In the genomic region with DNA sequence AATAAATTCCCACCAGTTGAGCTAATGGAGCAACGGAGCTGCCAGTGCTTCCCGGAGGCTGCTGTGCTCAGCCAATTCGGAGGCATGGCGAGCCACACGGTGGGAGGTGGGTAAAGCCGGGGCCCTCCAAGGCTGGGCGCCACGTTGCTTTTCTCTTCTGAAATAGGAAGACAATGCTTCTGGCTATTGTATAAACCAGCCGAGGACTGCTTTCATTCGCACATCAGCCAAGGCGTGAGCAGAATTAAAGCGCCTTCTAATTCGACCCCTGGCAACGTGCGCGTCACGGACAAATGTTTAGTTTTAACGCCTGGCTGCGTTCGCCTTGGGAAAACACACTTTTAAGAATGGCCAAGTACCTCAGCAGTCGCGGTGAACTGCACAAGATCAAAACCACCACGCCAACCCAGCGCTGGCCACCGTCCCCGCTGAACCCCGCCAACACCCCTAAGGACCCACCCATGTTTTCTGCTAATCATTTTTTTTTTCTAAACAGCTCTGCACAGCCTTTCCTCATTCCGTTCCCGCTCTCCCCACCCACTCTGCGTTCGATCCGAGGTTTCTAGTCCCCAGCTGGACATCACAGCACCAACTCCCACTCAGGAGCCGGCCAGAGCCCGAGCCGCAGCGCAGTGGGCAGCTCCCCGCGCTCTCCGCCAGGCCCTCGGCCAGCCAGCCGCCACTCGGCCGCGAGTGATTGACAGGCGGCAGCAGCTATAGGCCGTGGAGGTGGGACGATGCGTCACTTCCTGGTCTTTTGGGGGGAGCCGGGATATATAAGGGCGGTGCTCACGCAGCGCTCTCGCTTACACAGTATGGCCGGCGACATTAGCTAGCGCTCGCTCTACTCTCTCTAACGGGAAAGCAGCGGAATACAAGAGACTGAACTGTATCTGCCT, we compare ENCODE assay signal across 8 cellular contexts. TPM values are rescaled to one million over a fixed set of nuclear protein-coding genes. Genes with fewer than 3 reads are reported as not detected.
DNase-seq lines count a peak whose midpoint lies in the region; ATAC-seq, FAIRE-seq and TF ChIP-seq lines count a peak whose summit lies in the region.

Gene AMD1, plus strand, starts transcription at position 805 of the 899 bp plus-strand sequence. CDS start 321 bp downstream, outside the sequence.

- peaks cover 0 to 4% (median 0%) of the 10 kb centered on the region in 4 experiments; a peak in 3 of 7 replicates for H3K4me1 ChIP-seq in H1 (replicated peaks in 1 of 4; ENCODE audit: control insufficient read depth in 3 of 4, insufficient read depth in 4 of 4, low read length in 3 of 4)
- H3K4me1 ChIP-seq in mesenchymal stem cell (ENCODE audit: control insufficient read depth, insufficient read depth, low read depth, low read length) = peaks cover 3% of the 10 kb centered on the region

- H3K79me1 ChIP-seq in H1 (ENCODE audit: low read depth, low read length) (no peaks in the 10 kb centered on the region), mesenchymal stem cell (replicated peaks; ENCODE audit: low read length, poor library complexity, severe bottlenecking) (peaks cover 4% of the 10 kb centered on the region)

- no peak for TF ChIP-seq RAD21 in H1 (IDR thresholded peaks at IDR 0.05 in 1 of 2, conservative IDR thresholded peaks at IDR 0.05 in 1 of 2; ENCODE audit: low read depth in 2 of 2, low read length in 2 of 2)

- no peaks in the 10 kb centered on the region; a peak in 1 of 4 replicates for H3K9me3 ChIP-seq in H1 (ENCODE audit: insufficient read depth in 2 of 2, low read depth in 1 of 2, low read length in 1 of 2)
- no peaks in the 10 kb centered on the region for H3K9me3 ChIP-seq in mesenchymal stem cell (ENCODE audit: control insufficient read depth, low read length)

- POLR2A ChIA-PET in H1 (lab: Charles Lee; ENCODE audit: partially characterized antibody) = interaction anchor here (0.6 to 8.7 kb wide), 67 partner anchors 10 to 1778 kb away, joined by 3 to 344 read pairs (median 4); partner anchors contain the start of genes CDK19, CEP57L1, GTF3C6 and RPF2

- H2BK120ac ChIP-seq in H1 (replicated peaks; ENCODE audit: low read depth, low read length) (no peak within 1 kb of the TSS), mesenchymal stem cell (ENCODE audit: low read depth, low read length) (peak within 1 kb of the TSS; percentile 21)

- DNase-seq in COLO829 (ENCODE audit: low spot score) = peak; percentile 97
- DNase-seq in HTR-8/SVneo (ENCODE audit: insufficient read length, low spot score) = peak; percentile 97
- peak; percentile 94 for DNase-seq in NOMO-1 treated with dmso at 0.1 percent for 144 hours (lab: John Stamatoyannopoulos, UW; ENCODE audit: unreplicated experiment)
- DNase-seq in activated CD8-positive, alpha-beta memory T cell treated with anti-CD3 and anti-CD28 coated beads for 48 hours (ENCODE audit: low read depth in 2 of 3, low spot score in 2 of 3) = peak; percentile 73 to 85 (median 82)
- peak; percentile 87 to 93 for DNase-seq in H1 (ENCODE audit: low read depth in 1 of 2, low spot score in 2 of 2)
- DNase-seq in mesenchymal stem cell = peak; percentile 98
- DNase-seq in stimulated activated CD8-positive, alpha-beta memory T cell treated with anti-CD3 and anti-CD28 coated beads, Interleukin-12 subunit alpha, Interleukin-12 subunit beta, amount 100 ng/mL, for 4 hours (ENCODE audit: low read depth) = peak; percentile 88

- H4K8ac ChIP-seq in H1 (ENCODE audit: extremely low read depth, insufficient read depth, low read length) (peak within 1 kb of the TSS; percentile 97; the same call in 1 of the 2 replicates), mesenchymal stem cell (ENCODE audit: low read length) (peak within 1 kb of the TSS; percentile 8)

- H3K36me3 ChIP-seq in H1 (ENCODE audit: control insufficient read depth in 2 of 4, insufficient read depth in 4 of 4, low read length in 3 of 4) (no peaks in the 10 kb centered on the region), mesenchymal stem cell (ENCODE audit: control insufficient read depth in 1 of 2, insufficient read depth in 2 of 2, low read depth in 1 of 2, low read length in 2 of 2) (no peaks in the 10 kb centered on the region)

- H2BK12ac ChIP-seq in H1 (ENCODE audit: low read depth, low read length) (peak within 1 kb of the TSS; percentile 93), mesenchymal stem cell (ENCODE audit: low read length in 2 of 2) (no peak within 1 kb of the TSS)

- H3K27ac ChIP-seq in H1 (ENCODE audit: low read depth, low read length) = peak within 1 kb of the TSS; percentile 91
- peak within 1 kb of the TSS; percentile 93 for H3K27ac ChIP-seq in mesenchymal stem cell (ENCODE audit: low read length, poor library complexity, severe bottlenecking)

- no peak within 1 kb of the TSS for H4K91ac ChIP-seq in H1 (replicated peaks; ENCODE audit: insufficient read length, low read length)
- H4K91ac ChIP-seq in mesenchymal stem cell (ENCODE audit: low read length) = peak within 1 kb of the TSS; percentile 65

- no peaks in the 10 kb centered on the region for H3K27me3 ChIP-seq in H1 (replicated peaks in 1 of 4; ENCODE audit: control insufficient read depth in 3 of 4, extremely low read depth in 1 of 4, insufficient read depth in 3 of 4, low read length in 3 of 4)
- no peaks in the 10 kb centered on the region for H3K27me3 ChIP-seq in mesenchymal stem cell (ENCODE audit: control insufficient read depth in 1 of 2, insufficient read depth in 1 of 2, low read length in 2 of 2)

- H3K4me2 ChIP-seq in H1 (ENCODE audit: insufficient read depth in 1 of 2, low read depth in 2 of 2, low read length in 2 of 2) (peak within 1 kb of the TSS; percentile 80 to 87), mesenchymal stem cell (ENCODE audit: low read length, poor library complexity, severe bottlenecking) (peak within 1 kb of the TSS; percentile 68)

- H3K14ac ChIP-seq in H1 (ENCODE audit: insufficient read length) (peak within 1 kb of the TSS; percentile 25), mesenchymal stem cell (ENCODE audit: low read length in 2 of 2) (peak within 1 kb of the TSS in 1 of 2 experiments; percentile 73)

- H2BK20ac ChIP-seq in H1 (ENCODE audit: low read length) = no peak within 1 kb of the TSS

- peaks cover 17 to 23% of the 10 kb centered on the region in 2 experiments for H4K20me1 ChIP-seq in H1 (replicated peaks in 1 of 2; ENCODE audit: control insufficient read depth in 1 of 2, insufficient read depth in 2 of 2, low read length in 2 of 2)

- H3K23me2 ChIP-seq in H1 (ENCODE audit: low read depth, low read length) = peaks cover 16% of the 10 kb centered on the region

- H3K4ac ChIP-seq in H1 (replicated peaks; ENCODE audit: insufficient read length, low read depth, low read length) (no peak within 1 kb of the TSS), mesenchymal stem cell (ENCODE audit: low read depth in 1 of 2, low read length in 2 of 2) (peak within 1 kb of the TSS in 1 of 2 experiments; percentile 60)

- H3K4me3 ChIP-seq in H1 (ENCODE audit: extremely low read depth in 1 of 4, insufficient read depth in 2 of 4, low read depth in 3 of 4, low read length in 4 of 4) (peak within 1 kb of the TSS; percentile 81 to 95 (median 90)), mesenchymal stem cell (ENCODE audit: insufficient read depth in 1 of 2, low read depth in 1 of 2, low read length in 2 of 2) (peak within 1 kb of the TSS; percentile 78 to 90)

- H3K79me2 ChIP-seq in H1 (ENCODE audit: control insufficient read depth in 1 of 2, insufficient read depth in 2 of 2, low read length in 2 of 2) = peaks cover 42 to 59% of the 10 kb centered on the region in 2 experiments

- TF ChIP-seq POLR2A in H1 (IDR thresholded peaks at IDR 0.05; ENCODE audit: control extremely low read depth in 1 of 2, low read depth in 2 of 2, low read length in 2 of 2) = peak; percentile 99 to 100

- H2AFZ ChIP-seq in H1 (ENCODE audit: low read length) = peak within 1 kb of the TSS; percentile 14; the same call in 1 of the 2 replicates
- peak within 1 kb of the TSS; percentile 85 for H2AFZ ChIP-seq in mesenchymal stem cell (ENCODE audit: low read depth, low read length)

- peak within 1 kb of the TSS; percentile 71 for H4K5ac ChIP-seq in H1 (ENCODE audit: insufficient read length, low read depth, low read length)

- peak; percentile 61 for ATAC-seq in GM21367 (IDR thresholded peaks at IDR 0.05; ENCODE audit: unreplicated experiment)

- CTCF ChIA-PET in H1 (lab: Charles Lee; ENCODE audit: partially characterized antibody) = interaction anchor here (0.6 to 2.2 kb wide), 7 partner anchors 10 to 592 kb away, joined by 3 to 7 read pairs (median 3); partner anchors contain the start of gene CDK19

- H3K56ac ChIP-seq in H1 (replicated peaks; ENCODE audit: insufficient read length, low read depth, low read length) = peak within 1 kb of the TSS; percentile 77

- no peak for TF ChIP-seq CTCF in H1 (IDR thresholded peaks at IDR 0.05; ENCODE audit: control extremely low read depth in 1 of 3, insufficient read depth in 1 of 3, low read depth in 1 of 3, low read length in 3 of 3)

- H3K23ac ChIP-seq in H1 (ENCODE audit: insufficient read length) = no peak within 1 kb of the TSS
- peak within 1 kb of the TSS; percentile 93 to 95 for H3K23ac ChIP-seq in mesenchymal stem cell (ENCODE audit: low read length in 2 of 2)

- FAIRE-seq in HTR-8/SVneo (lab: Jason Lieb, UNC) = peak; percentile 93
- FAIRE-seq in H1 (lab: Jason Lieb, UNC) = no peak

- H3K9ac ChIP-seq in H1 (replicated peaks in 1 of 4; ENCODE audit: extremely low read depth in 1 of 4, low read depth in 3 of 4, low read length in 3 of 4) = peak within 1 kb of the TSS; percentile 93 to 99 (median 94)
- peak within 1 kb of the TSS; percentile 95 for H3K9ac ChIP-seq in mesenchymal stem cell (ENCODE audit: low read length)

- WGBS in H1 (ENCODE audit: extremely low coverage in 1 of 2, insufficient coverage in 1 of 2, insufficient read length in 1 of 2, insufficient replicate concordance in 2 of 2, low coverage in 1 of 2, low lambda C conversion rate in 2 of 2, missing lambda C conversion rate in 1 of 2), 2 experiments = 2% methylated on average over 59 of the region's 59 CpGs; no CpG with 5 or more reads in 1 of the 2 experiments
- WGBS in mesenchymal stem cell = under 1% methylated on average over 44 of the region's 59 CpGs

- no peak for TF ChIP-seq EP300 in H1 (IDR thresholded peaks at IDR 0.05; ENCODE audit: borderline replicate concordance in 1 of 2, low read depth in 2 of 2, low read length in 2 of 2)

- H2BK5ac ChIP-seq in H1 (ENCODE audit: low read depth, low read length) (peak within 1 kb of the TSS; percentile 95), mesenchymal stem cell (ENCODE audit: low read depth, low read length, poor library complexity, severe bottlenecking) (peak within 1 kb of the TSS; percentile 66)

- H3K18ac ChIP-seq in H1 (ENCODE audit: extremely low read depth, low read length) = peak within 1 kb of the TSS; percentile 98
- peak within 1 kb of the TSS; percentile 58 to 79 for H3K18ac ChIP-seq in mesenchymal stem cell (ENCODE audit: low read depth in 1 of 2, low read length in 2 of 2)

- peak within 1 kb of the TSS; percentile 54; the same call in 1 of the 2 replicates for H2BK15ac ChIP-seq in H1 (ENCODE audit: low read length)
- H2BK15ac ChIP-seq in mesenchymal stem cell (ENCODE audit: low read depth, poor library complexity, severe bottlenecking) = peak within 1 kb of the TSS; percentile 77

- peak within 1 kb of the TSS; percentile 76; the same call in 1 of the 2 replicates for H2AK5ac ChIP-seq in H1 (ENCODE audit: low read depth, low read length)
- no peak within 1 kb of the TSS for H2AK5ac ChIP-seq in mesenchymal stem cell (ENCODE audit: low read length, severe bottlenecking)

RNA-seq across cellular contexts. Expression of gene AMD1, which starts in this region (rescaled TPM):
- total RNA-seq in H1 (2021; fragmentation: NEBNext Ultra II Directional; extraction: Animal tissue kit (Norgen Biotek cat#: 25700)) = 174 and 177 TPM in 2 replicates
- 33.6 and 60.9 TPM in 2 replicates for polyA plus RNA-seq in H1 (2011; rRNA removed)
- 74.7 TPM for polyA plus RNA-seq in H1 (2011; cell fraction: cytosol; rRNA removed)
- 19.9 TPM for polyA plus RNA-seq in H1 (2011; cell fraction: nucleus; rRNA removed)
- polyA plus RNA-seq in H1 (2012, experiment 1 of 2) = 58.5 to 157 TPM (median 83.8 TPM) in 4 replicates
- 12.1 TPM for polyA plus RNA-seq in H1 (2012, experiment 2 of 2)
- polyA plus RNA-seq in H1 (2013, experiment 1 of 2) = 234 TPM
- polyA plus RNA-seq in H1 (2013, experiment 2 of 2) = 221 TPM
- polyA minus RNA-seq in H1 (2011; rRNA and poly(A)+ RNA removed) = 121 and 137 TPM in 2 replicates
- polyA minus RNA-seq in H1 (2011; cell fraction: cytosol; rRNA and poly(A)+ RNA removed) = 96.7 TPM
- polyA minus RNA-seq in H1 (2011; cell fraction: nucleus; rRNA and poly(A)+ RNA removed) = 120 TPM
- 101 TPM for polyA plus RNA-seq in mesenchymal stem cell (2013, experiment 1 of 2)
- 104 TPM for polyA plus RNA-seq in mesenchymal stem cell (2013, experiment 2 of 2)

Comparison
In these comparisons a context has a peak if more than half of its experiments do, and no peak if none do; other contexts are left out.
1. Peak in every context shown above with its lines: DNase-seq, ATAC-seq, H3K4me3 ChIP-seq and H3K27ac ChIP-seq.